ENCODE assay signal across 1 cellular context in the genomic region with DNA sequence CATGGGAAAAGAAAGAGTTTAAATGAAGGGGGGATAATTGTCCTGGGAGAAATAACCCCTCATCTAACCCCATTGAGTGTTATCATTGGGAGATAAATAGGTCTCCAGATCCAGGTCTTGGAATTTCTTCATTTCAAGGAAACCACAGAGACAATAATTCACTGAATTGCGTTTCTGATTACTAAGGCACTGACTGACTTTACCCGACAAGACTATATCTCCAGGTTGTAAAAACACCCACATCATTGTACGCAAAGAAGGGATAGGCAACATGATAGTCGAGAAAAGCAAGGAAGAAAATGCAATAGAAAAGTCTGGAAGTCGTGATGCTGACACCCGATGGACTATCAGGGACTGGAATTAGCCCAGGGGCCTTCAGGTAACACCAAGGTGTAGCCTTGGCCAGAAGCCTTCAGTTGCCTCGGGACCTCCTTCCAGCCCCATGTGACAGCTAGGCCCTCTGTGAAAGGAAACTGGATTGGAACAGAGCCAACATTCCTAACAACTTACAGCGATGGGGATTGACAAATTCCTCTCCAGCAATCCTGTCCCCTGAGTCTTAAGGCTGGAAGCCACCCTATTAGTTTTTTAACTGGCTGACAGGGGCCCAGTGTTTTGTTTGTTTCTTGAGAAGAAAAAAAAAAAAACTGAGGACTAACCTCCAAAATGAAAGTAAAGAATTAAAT.
TF ChIP-seq lines count a peak whose summit lies in the region.

No MANE protein-coding gene starts in this region.

TF ChIP-seq in endothelial cell of umbilical vein, 7 proteins besides CTCF, POLR2A, EP300 and RAD21 (continued from another document):
- TF ChIP-seq, protein P1, sequence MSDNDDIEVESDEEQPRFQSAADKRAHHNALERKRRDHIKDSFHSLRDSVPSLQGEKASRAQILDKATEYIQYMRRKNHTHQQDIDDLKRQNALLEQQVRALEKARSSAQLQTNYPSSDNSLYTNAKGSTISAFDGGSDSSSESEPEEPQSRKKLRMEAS (IDR thresholded peaks at IDR 0.05; ENCODE audit: insufficient read depth, insufficient read length), result no peak
- TF ChIP-seq GATA2 (IDR thresholded peaks at IDR 0.05; ENCODE audit: insufficient read depth, insufficient read length, low read depth, low read length), result no peak
- no peak for TF ChIP-seq EZH2 (IDR thresholded peaks at IDR 0.05; ENCODE audit: borderline replicate concordance, low read depth, low read length, severe bottlenecking)
- no peak for TF ChIP-seq FOS (IDR thresholded peaks at IDR 0.05; ENCODE audit: borderline replicate concordance, insufficient read depth, low read length)
- no peak for TF ChIP-seq POLR2AphosphoS5 (IDR thresholded peaks at IDR 0.05; ENCODE audit: insufficient read depth, low read depth, low read length)
- TF ChIP-seq JUN (IDR thresholded peaks at IDR 0.05; ENCODE audit: borderline replicate concordance, insufficient read depth, insufficient read length, low read depth), result no peak
